25 cellular contexts compared by ENCODE assay signal in the genomic region with DNA sequence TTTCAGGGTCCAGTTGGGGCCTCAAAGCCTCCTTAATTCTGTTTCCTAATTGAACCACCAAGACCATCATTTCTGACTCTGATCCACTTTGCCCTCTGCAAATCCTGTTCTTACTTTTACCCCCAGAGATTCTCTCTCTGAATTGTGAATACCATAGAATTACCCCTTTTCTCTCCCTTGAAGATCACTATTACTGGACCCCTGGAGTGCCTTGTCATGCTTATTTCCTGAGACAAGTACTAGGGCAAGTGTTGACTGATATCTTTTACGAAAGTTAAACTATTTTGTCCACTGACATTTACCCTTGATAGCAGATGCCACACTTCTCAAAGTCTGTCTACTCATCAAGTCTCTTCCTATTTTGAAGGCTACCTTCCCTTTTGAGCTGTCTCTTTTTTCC.
"Had no signal": no experiment of that assay in that cellular context is flagged by ENCODE, and none has a peak within 500 bp of the region (broad histone marks: within the 10 kb centered on the region; RNA-seq: fewer than 3 reads in every experiment).

No MANE protein-coding gene starts in this region.

- H3K4me1 ChIP-seq: pancreas, psoas muscle, testis had no signal

- H3K9me3 ChIP-seq: left lung, neutrophil, pancreas, psoas muscle, right atrium auricular region, spleen, testis, vagina had no signal

- H3K4me3 ChIP-seq: left lung, pancreas, psoas muscle, right atrium auricular region, spleen, testis, vagina had no signal

- H3K4me1 Mint-ChIP-seq: brain had no signal

- H3K36me3 Mint-ChIP-seq: activated CD4-positive, alpha-beta memory T cell treated with anti-CD3 and anti-CD28 coated beads for 36 hours; brain; mesothelial cell of epicardium; naive thymus-derived CD8-positive, alpha-beta T cell; type B pancreatic cell had no signal

- H3K36me3 ChIP-seq: left lung, neutrophil, pancreas, right atrium auricular region, spleen, vagina had no signal

- H3K27ac Mint-ChIP-seq: activated B cell treated with CpG ODN at 0.5 μM for 24 hours; activated CD4-positive, alpha-beta memory T cell treated with anti-CD3 and anti-CD28 coated beads for 36 hours; brain; dendritic cell treated with granulocyte-macrophage colony-stimulating factor and Interleukin-4, amounts not matched to agents 40 ng/mL and 50 ng/mL, for 4 days; mesothelial cell of epicardium; type B pancreatic cell had no signal

- H3K9me3 Mint-ChIP-seq: activated B cell treated with CpG ODN at 0.5 μM for 24 hours; activated CD4-positive, alpha-beta memory T cell treated with anti-CD3 and anti-CD28 coated beads for 36 hours; brain; dendritic cell treated with granulocyte-macrophage colony-stimulating factor and Interleukin-4, amounts not matched to agents 40 ng/mL and 50 ng/mL, for 4 days; mesothelial cell of epicardium; naive thymus-derived CD8-positive, alpha-beta T cell; type B pancreatic cell had no signal

- H3K27ac ChIP-seq: left lung, neutrophil, pancreas, psoas muscle, right atrium auricular region, spleen, testis, vagina had no signal

- DNase-seq: activated B cell treated with CpG ODN at 0.5 μM for 24 hours; activated CD4-positive, alpha-beta memory T cell treated with anti-CD3 and anti-CD28 coated beads for 36 hours; activated CD4-positive, alpha-beta T cell treated with anti-CD3 and anti-CD28 coated beads for 48 hours; activated naive CD4-positive, alpha-beta T cell; activated T-cell treated with anti-CD3 and anti-CD28 coated beads for 4 hours; aorta; effector CD4-positive, alpha-beta T cell; kidney glomerular epithelial cell; left lung; naive thymus-derived CD8-positive, alpha-beta T cell; pancreas; psoas muscle; spleen; stimulated activated CD4-positive, alpha-beta T cell treated with anti-CD3 and anti-CD28 coated beads, Interleukin-4, amount 100 ng/mL, for 1 hour; stimulated activated naive CD4-positive, alpha-beta T cell; testis had no signal

- FAIRE-seq: endometrium, pancreas, TTC549 had no signal

- H3K27me3 Mint-ChIP-seq: activated B cell treated with CpG ODN at 0.5 μM for 24 hours; activated CD4-positive, alpha-beta memory T cell treated with anti-CD3 and anti-CD28 coated beads for 36 hours; brain; dendritic cell treated with granulocyte-macrophage colony-stimulating factor and Interleukin-4, amounts not matched to agents 40 ng/mL and 50 ng/mL, for 4 days; naive thymus-derived CD8-positive, alpha-beta T cell; type B pancreatic cell had no signal

- H3K4me3 Mint-ChIP-seq: activated B cell treated with CpG ODN at 0.5 μM for 24 hours; activated CD4-positive, alpha-beta memory T cell treated with anti-CD3 and anti-CD28 coated beads for 36 hours; brain; dendritic cell treated with granulocyte-macrophage colony-stimulating factor and Interleukin-4, amounts not matched to agents 40 ng/mL and 50 ng/mL, for 4 days; mesothelial cell of epicardium; naive thymus-derived CD8-positive, alpha-beta T cell; type B pancreatic cell had no signal

- H3K27me3 ChIP-seq: left lung, neutrophil, pancreas, right atrium auricular region, spleen, testis, vagina had no signal
